Comparison of ENCODE assay signal across 19 cellular contexts in genomic region chr6:155088856-155089255, GRCh38.
DNase-seq lines count a peak whose midpoint lies in the region; ATAC-seq, FAIRE-seq and TF ChIP-seq lines count a peak whose summit lies in the region.
"Had no signal": no experiment of that assay in that cellular context is flagged by ENCODE, and none has a peak within 500 bp of the region (broad histone marks: within the 10 kb centered on the region; RNA-seq: fewer than 3 reads in every experiment).

No MANE protein-coding gene starts in this region.

- intact Hi-C loops in tibial artery (cut with DNase I; ENCODE audit: low total_unique reads) = no loop called here

- TF ChIP-seq CTCF in tibial artery (IDR thresholded peaks at IDR 0.05) = no peak

- H3K36me3 ChIP-seq in tibial artery = peaks cover 0 to 10% (median 4%) of the 10 kb centered on the region in 3 donors
- H3K36me3 ChIP-seq: HAP-1 had no signal

- H3K27me3 ChIP-seq in tibial artery = no peaks in the 10 kb centered on the region

- no peak for TF ChIP-seq POLR2A in GM12891 (IDR thresholded peaks at IDR 0.05; ENCODE audit: low read depth, low read length)

- no peaks in the 10 kb centered on the region for H3K9me3 Mint-ChIP-seq in T-helper 2 cell treated with Interferon-gamma antibody and Interleukin-4, amounts not matched to agents 5 μg/mL and 100 μg/mL, for 36 hours

- H3K27ac ChIP-seq in tibial artery = no peak overlapping the region
- H3K27ac ChIP-seq: SK-N-MC had no signal

- DNase-seq in GM12891 (ENCODE audit: insufficient read length, low spot score) (no peak), tibial artery (no peak)
- DNase-seq in T-helper 2 cell treated with Interferon-gamma antibody and Interleukin-4, amounts not matched to agents 5 μg/mL and 100 μg/mL, for 36 hours (ENCODE audit: low spot score) = no peak
- DNase-seq: ACHN; CD4-positive, CD25-positive, alpha-beta regulatory T cell; DMS 273 treated with DMSO at 0.1 percent for 48 hours; EL; NCI-H1417; NCI-H1930; NCI-H510A; NCI-H82; T-helper 1 cell had no signal

- H3K4me3 ChIP-seq in tibial artery = no peak overlapping the region
- H3K4me3 ChIP-seq: HAP-1, SK-N-MC had no signal

- H3K36me3 Mint-ChIP-seq in T-helper 2 cell treated with Interferon-gamma antibody and Interleukin-4, amounts not matched to agents 5 μg/mL and 100 μg/mL, for 36 hours (ENCODE audit: low read depth) = no peaks in the 10 kb centered on the region
- H3K36me3 Mint-ChIP-seq: CD4-positive, CD25-positive, alpha-beta regulatory T cell had no signal

- peaks cover 3% of the 10 kb centered on the region for H3K4me1 Mint-ChIP-seq in T-helper 2 cell treated with Interferon-gamma antibody and Interleukin-4, amounts not matched to agents 5 μg/mL and 100 μg/mL, for 36 hours (ENCODE audit: low read depth)

- H3K27ac Mint-ChIP-seq in T-helper 2 cell treated with Interferon-gamma antibody and Interleukin-4, amounts not matched to agents 5 μg/mL and 100 μg/mL, for 36 hours = no peak overlapping the region
- H3K27ac Mint-ChIP-seq: CD4-positive, CD25-positive, alpha-beta regulatory T cell had no signal

- no peaks in the 10 kb centered on the region for H3K27me3 Mint-ChIP-seq in T-helper 2 cell treated with Interferon-gamma antibody and Interleukin-4, amounts not matched to agents 5 μg/mL and 100 μg/mL, for 36 hours (ENCODE audit: low read depth)
- H3K27me3 Mint-ChIP-seq: CD4-positive, CD25-positive, alpha-beta regulatory T cell had no signal

- no peak overlapping the region for H3K4me3 Mint-ChIP-seq in T-helper 2 cell treated with Interferon-gamma antibody and Interleukin-4, amounts not matched to agents 5 μg/mL and 100 μg/mL, for 36 hours
- H3K4me3 Mint-ChIP-seq: CD4-positive, CD25-positive, alpha-beta regulatory T cell had no signal

- ATAC-seq in GM18907 (IDR thresholded peaks at IDR 0.05; ENCODE audit: unreplicated experiment) = peak; percentile 56
- ATAC-seq in HG02938 (IDR thresholded peaks at IDR 0.05; ENCODE audit: unreplicated experiment) = peak; percentile 40
- ATAC-seq in HG03460 (IDR thresholded peaks at IDR 0.05; ENCODE audit: unreplicated experiment) = peak; percentile 46
- ATAC-seq in HG03442 (IDR thresholded peaks at IDR 0.05; ENCODE audit: unreplicated experiment) = no peak
- ATAC-seq: Right ventricle myocardium inferior had no signal

- no peaks in the 10 kb centered on the region for H3K9me3 ChIP-seq in tibial artery
- H3K9me3 ChIP-seq: HAP-1 had no signal

- no peak for FAIRE-seq in GM12891 (lab: Jason Lieb, UNC)

- H3K4me1 ChIP-seq in tibial artery = no peaks in the 10 kb centered on the region

TF ChIP-seq in GM12891, 5 proteins besides CTCF, POLR2A, EP300 and RAD21:
- no peak for TF ChIP-seq POLR2AphosphoS5 (IDR thresholded peaks at IDR 0.05; ENCODE audit: low read depth, low read length)
- no peak for TF ChIP-seq TAF1 (IDR thresholded peaks at IDR 0.05; ENCODE audit: low read depth, low read length)
- no peak for TF ChIP-seq SPI1 (IDR thresholded peaks at IDR 0.05; ENCODE audit: low read depth, low read length)
- no peak for TF ChIP-seq POU2F2 (IDR thresholded peaks at IDR 0.05; ENCODE audit: low read depth, low read length)
- TF ChIP-seq PAX5 (IDR thresholded peaks at IDR 0.05; ENCODE audit: insufficient read depth, low read length, severe bottlenecking) = no peak
